ENCODE assay signal across 8 cellular contexts in the genomic region with DNA sequence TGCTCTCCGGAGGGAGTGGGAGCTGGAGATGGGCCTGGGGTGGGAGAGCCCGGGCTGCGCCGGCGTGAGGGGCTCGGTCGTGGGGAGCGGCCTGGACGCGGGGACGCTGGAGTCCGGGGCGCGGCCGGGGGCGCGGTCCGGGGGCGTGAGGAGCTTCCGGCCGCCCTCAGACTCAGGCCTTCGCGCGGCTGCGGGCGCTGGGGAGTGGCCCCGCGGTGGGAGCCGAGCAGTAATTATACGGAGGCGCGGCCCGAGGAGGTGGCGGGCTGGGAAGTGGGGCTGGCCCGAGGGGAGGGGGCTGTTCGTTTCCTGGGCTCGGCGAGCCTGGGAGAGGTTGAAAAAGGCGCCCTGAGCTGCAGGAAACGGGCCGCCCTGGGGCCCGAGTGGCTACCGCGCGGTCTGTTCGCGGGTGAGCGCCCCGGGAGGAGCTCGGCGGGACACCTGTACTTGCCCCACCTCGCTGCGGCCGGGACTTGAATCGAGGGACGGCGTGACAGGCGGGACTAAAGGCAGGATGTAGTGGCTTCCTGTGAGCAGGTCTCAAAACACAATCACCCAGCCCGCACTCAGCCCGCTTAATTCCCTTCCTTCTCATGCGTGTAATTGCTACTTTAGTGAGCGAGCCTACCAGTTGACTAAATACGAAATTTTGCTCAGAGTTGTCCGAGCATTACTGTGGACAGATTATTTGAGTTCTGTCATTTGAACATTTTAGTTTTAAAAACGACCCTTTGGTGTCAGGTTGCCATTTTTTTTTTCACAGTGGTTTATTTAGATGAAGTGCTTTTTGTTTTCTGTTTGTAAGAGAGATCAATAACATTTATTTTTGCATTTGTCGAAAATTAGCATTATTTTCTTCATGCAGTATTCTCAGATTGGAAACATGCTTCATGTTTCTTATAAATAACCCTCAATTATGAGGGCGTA. TPM values are rescaled to one million over a fixed set of nuclear protein-coding genes. Genes with fewer than 3 reads are reported as not detected.
A peak's percentile ranks its signal among the peaks of the same experiment; 100 is the strongest.
DNase-seq lines count a peak whose midpoint lies in the region; ATAC-seq and TF ChIP-seq lines count a peak whose summit lies in the region.

No MANE protein-coding gene starts in this region.

- H3K4me1 Mint-ChIP-seq in T-cell = peaks cover 67 to 78% (median 76%) of the 10 kb centered on the region in 3 donors

- TF ChIP-seq CTCF in adrenal gland (IDR thresholded peaks at IDR 0.05) (peak in 1 of 6 experiments; percentile 8), right atrium auricular region (IDR thresholded peaks at IDR 0.05) (peak in 1 of 2 donors; percentile 21)

- peaks cover 2% of the 10 kb centered on the region for H3K36me3 Mint-ChIP-seq in T-cell

- intact Hi-C loops in adrenal gland (cut with DNase I) = no loop called here

- CTCF ChIA-PET in T-cell (lab: Charles Lee) = interaction anchor here (0.5 to 2.8 kb wide), 14 partner anchors 11 to 637 kb away, joined by 3 to 20 read pairs (median 4); no protein-coding TSS in a partner anchor

- H3K4me3 Mint-ChIP-seq in T-cell = peak overlapping the region; percentile 80 to 92 (median 87)

- H3K27ac ChIP-seq in adrenal gland (peak overlapping the region; percentile 71 to 99 (median 93)), right atrium auricular region (peak overlapping the region; percentile 90 to 92)

- H3K27me3 Mint-ChIP-seq in T-cell = no peaks in the 10 kb centered on the region

- H3K36me3 ChIP-seq in adrenal gland (replicated peaks in 1 of 2) (no peaks in the 10 kb centered on the region), right atrium auricular region (no peaks in the 10 kb centered on the region)

- POLR2A ChIA-PET in T-cell (lab: Charles Lee) = interaction anchor here (0.5 to 2.6 kb wide), 8 partner anchors 10 to 390 kb away, joined by 3 to 25 read pairs (median 4); no protein-coding TSS in a partner anchor

- H3K4me3 ChIP-seq in adrenal gland = peak overlapping the region; percentile 41 to 97 (median 61)
- peak overlapping the region; percentile 82 to 94 for H3K4me3 ChIP-seq in right atrium auricular region

- H3K9me3 ChIP-seq in adrenal gland (replicated peaks in 1 of 3) = no peaks in the 10 kb centered on the region
- no peaks in the 10 kb centered on the region for H3K9me3 ChIP-seq in right atrium auricular region

- H3K27me3 ChIP-seq in adrenal gland (no peaks in the 10 kb centered on the region), right atrium auricular region (no peaks in the 10 kb centered on the region)

- H3K4me1 ChIP-seq in adrenal gland (replicated peaks in 1 of 2) = peaks cover 0 to 28% of the 10 kb centered on the region in 2 donors
- H3K4me1 ChIP-seq in right atrium auricular region = peaks cover 0 to 18% of the 10 kb centered on the region in 2 donors

- DNase-seq in NCI-H1417 treated with DMSO at 0.1 percent for 48 hours (lab: John Stamatoyannopoulos, UW) = peak; percentile 31
- peak; percentile 75 to 91 (median 84) for DNase-seq in T-cell
- peak; percentile 65 to 86 (median 73) for DNase-seq in adrenal gland
- DNase-seq in right atrium auricular region (ENCODE audit: low spot score) = peak; percentile 79
- peak; percentile 62 for DNase-seq in renal cortical epithelial cell (ENCODE audit: low read depth)
- DNase-seq in middle frontal gyrus (ENCODE audit: extremely low spot score, low spot score) = no peak

- no peaks in the 10 kb centered on the region for H3K9me3 Mint-ChIP-seq in T-cell

- 1 to 8% (median 2%) methylated on average over 9 to 67 of the region's 67 CpGs for WGBS in adrenal gland, 4 donors

- ATAC-seq in HG02840 (IDR thresholded peaks at IDR 0.05; ENCODE audit: low FRiP score, unreplicated experiment) = peak; percentile 63
- ATAC-seq in T-cell (replicated peaks in 1 of 4) = peak; percentile 69 to 75 (median 74)

- TF ChIP-seq POLR2A in GM15510 (IDR thresholded peaks at IDR 0.05; ENCODE audit: borderline replicate concordance, extremely low read depth, insufficient read length) (peak; percentile 69), adrenal gland (IDR thresholded peaks at IDR 0.05) (peak in 1 of 2 donors; percentile 51)

- peak overlapping the region; percentile 97 for H3K27ac Mint-ChIP-seq in T-cell

RNA-seq across cellular contexts. Expression of gene RASA2, which starts 0.9 kb away (rescaled TPM):
- total RNA-seq in T-cell (10 to 100 TPM; 52.7 to 80.0 (median 62.6) TPM), adrenal gland (10 to 100 TPM in 6 of 8 donors, 1 to 10 TPM in 2; 8.8 to 52.5 (median 13.8) TPM), right atrium auricular region (1 to 10 TPM; 3.3 to 5.1 TPM), renal cortical epithelial cell (19.2 and 21.0 TPM in 2 replicates)
- polyA plus RNA-seq in adrenal gland = 1 to 10 TPM; 5.7 to 7.3 (median 6.3) TPM
